In the genomic region with DNA sequence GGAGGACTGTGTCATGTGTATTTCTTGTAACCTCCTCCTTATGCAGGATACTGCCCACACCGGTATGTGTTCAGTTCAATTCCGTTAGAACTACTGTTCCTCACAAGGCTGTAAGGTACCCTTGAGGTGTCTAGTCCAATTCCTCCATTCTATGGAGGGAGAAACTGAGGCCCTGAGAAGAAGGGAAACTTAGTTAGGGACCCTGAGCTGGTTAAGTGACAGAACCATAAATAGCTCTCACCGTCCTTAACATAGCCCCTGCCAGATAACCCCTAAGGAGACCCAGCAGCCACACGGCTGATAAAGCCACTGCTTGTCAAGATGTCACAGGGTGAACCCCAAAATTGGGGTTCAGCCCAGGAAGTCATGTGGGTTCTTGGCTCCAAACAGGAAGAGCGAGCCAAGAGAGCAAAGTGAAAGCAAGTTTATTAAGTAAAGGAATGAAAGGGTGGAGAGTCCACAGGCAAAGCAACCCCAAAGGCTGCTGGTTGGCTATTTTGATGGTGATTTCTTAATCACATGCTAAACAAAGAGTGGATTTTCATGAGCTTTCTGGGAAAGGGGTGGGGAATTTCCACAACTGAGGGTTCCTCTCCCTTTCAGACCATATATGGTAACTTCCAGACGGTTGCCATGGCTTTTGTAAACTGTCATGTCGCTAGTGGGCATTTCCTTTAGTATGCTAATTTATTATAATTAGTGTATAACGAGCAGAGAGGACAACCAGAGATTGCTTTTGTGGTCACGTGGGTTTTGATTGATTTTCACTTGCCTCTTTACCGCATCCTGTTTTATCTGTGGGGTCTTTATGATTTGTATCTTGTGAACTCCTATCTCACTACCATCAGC, we compare ENCODE assay signal across 1 cellular context.
TF ChIP-seq lines count a peak whose summit lies in the region.

No MANE protein-coding gene starts in this region.

TF ChIP-seq in GM12878, 131 proteins besides CTCF, POLR2A, EP300 and RAD21 (continued from another document and continues in another):
- TF ChIP-seq, protein P1, sequence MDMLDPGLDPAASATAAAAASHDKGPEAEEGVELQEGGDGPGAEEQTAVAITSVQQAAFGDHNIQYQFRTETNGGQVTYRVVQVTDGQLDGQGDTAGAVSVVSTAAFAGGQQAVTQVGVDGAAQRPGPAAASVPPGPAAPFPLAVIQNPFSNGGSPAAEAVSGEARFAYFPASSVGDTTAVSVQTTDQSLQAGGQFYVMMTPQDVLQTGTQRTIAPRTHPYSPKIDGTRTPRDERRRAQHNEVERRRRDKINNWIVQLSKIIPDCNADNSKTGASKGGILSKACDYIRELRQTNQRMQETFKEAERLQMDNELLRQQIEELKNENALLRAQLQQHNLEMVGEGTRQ (IDR thresholded peaks at IDR 0.05; ENCODE audit: borderline replicate concordance, low read depth, low read length) = peak; percentile 49; the same call in 1 of the 2 replicates
- TF ChIP-seq WRNIP1 (IDR thresholded peaks at IDR 0.05; ENCODE audit: borderline replicate concordance, low read depth, low read length) (no peak), RELA (IDR thresholded peaks at IDR 0.05; ENCODE audit: borderline replicate concordance, partially characterized antibody) (peak; percentile 98), KLF5 (IDR thresholded peaks at IDR 0.05; ENCODE audit: partially characterized antibody) (no peak), HDAC2 (IDR thresholded peaks at IDR 0.05) (no peak), PML (IDR thresholded peaks at IDR 0.05; ENCODE audit: low read length) (peak; percentile 23; the same call in 1 of the 2 replicates), HDGF (IDR thresholded peaks at IDR 0.05) (no peak), GABPA (IDR thresholded peaks at IDR 0.05; ENCODE audit: low read depth) (0 out of 2 replicates have a peak, but pooled peaks have one; percentile 43), POLR2AphosphoS2 (IDR thresholded peaks at IDR 0.05; ENCODE audit: low read depth, low read length) (no peak), CREM (IDR thresholded peaks at IDR 0.05; ENCODE audit: low read depth) (no peak; the same call in 1 of the 2 replicates), RUNX3 (IDR thresholded peaks at IDR 0.05; ENCODE audit: low read length) (peak; percentile 45; the same call in 1 of the 2 replicates), BMI1 (IDR thresholded peaks at IDR 0.05; ENCODE audit: borderline replicate concordance) (peak; percentile 92), POLR2AphosphoS5 (IDR thresholded peaks at IDR 0.05; ENCODE audit: low read length) (peak; percentile 77), SUPT20H (IDR thresholded peaks at IDR 0.05; ENCODE audit: borderline replicate concordance, control insufficient read depth, low read depth, low read length) (no peak), ZNF274 (IDR thresholded peaks at IDR 0.05; ENCODE audit: insufficient read depth, insufficient read length) (no peak), LARP7 (IDR thresholded peaks at IDR 0.05) (no peak), RAD51 (IDR thresholded peaks at IDR 0.05) (peak; percentile 94), STAT1 (conservative IDR thresholded peaks at IDR 0.05) (no peak), MTA3 (IDR thresholded peaks at IDR 0.05; ENCODE audit: borderline replicate concordance, low read length) (peak; percentile 46; the same call in 1 of the 2 replicates), YY1 (IDR thresholded peaks at IDR 0.05; ENCODE audit: low read depth, low read length) (peak; percentile 84), MYB (IDR thresholded peaks at IDR 0.05; ENCODE audit: borderline replicate concordance, low read depth, low read length) (no peak), CEBPB (IDR thresholded peaks at IDR 0.05; ENCODE audit: borderline replicate concordance in 1 of 2, low read depth in 2 of 2, low read length in 2 of 2) (no peak), ZNF622 (IDR thresholded peaks at IDR 0.05) (no peak), BCL11A (IDR thresholded peaks at IDR 0.05; ENCODE audit: low read depth, low read length) (no peak), MXI1 (IDR thresholded peaks at IDR 0.05; ENCODE audit: low read depth, low read length) (no peak)
- TF ChIP-seq, protein P2, sequence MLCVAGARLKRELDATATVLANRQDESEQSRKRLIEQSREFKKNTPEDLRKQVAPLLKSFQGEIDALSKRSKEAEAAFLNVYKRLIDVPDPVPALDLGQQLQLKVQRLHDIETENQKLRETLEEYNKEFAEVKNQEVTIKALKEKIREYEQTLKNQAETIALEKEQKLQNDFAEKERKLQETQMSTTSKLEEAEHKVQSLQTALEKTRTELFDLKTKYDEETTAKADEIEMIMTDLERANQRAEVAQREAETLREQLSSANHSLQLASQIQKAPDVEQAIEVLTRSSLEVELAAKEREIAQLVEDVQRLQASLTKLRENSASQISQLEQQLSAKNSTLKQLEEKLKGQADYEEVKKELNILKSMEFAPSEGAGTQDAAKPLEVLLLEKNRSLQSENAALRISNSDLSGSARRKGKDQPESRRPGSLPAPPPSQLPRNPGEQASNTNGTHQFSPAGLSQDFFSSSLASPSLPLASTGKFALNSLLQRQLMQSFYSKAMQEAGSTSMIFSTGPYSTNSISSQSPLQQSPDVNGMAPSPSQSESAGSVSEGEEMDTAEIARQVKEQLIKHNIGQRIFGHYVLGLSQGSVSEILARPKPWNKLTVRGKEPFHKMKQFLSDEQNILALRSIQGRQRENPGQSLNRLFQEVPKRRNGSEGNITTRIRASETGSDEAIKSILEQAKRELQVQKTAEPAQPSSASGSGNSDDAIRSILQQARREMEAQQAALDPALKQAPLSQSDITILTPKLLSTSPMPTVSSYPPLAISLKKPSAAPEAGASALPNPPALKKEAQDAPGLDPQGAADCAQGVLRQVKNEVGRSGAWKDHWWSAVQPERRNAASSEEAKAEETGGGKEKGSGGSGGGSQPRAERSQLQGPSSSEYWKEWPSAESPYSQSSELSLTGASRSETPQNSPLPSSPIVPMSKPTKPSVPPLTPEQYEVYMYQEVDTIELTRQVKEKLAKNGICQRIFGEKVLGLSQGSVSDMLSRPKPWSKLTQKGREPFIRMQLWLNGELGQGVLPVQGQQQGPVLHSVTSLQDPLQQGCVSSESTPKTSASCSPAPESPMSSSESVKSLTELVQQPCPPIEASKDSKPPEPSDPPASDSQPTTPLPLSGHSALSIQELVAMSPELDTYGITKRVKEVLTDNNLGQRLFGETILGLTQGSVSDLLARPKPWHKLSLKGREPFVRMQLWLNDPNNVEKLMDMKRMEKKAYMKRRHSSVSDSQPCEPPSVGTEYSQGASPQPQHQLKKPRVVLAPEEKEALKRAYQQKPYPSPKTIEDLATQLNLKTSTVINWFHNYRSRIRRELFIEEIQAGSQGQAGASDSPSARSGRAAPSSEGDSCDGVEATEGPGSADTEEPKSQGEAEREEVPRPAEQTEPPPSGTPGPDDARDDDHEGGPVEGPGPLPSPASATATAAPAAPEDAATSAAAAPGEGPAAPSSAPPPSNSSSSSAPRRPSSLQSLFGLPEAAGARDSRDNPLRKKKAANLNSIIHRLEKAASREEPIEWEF (IDR thresholded peaks at IDR 0.05; ENCODE audit: insufficient replicate concordance, low read depth, low read length) = no peak
- TF ChIP-seq, protein P3, sequence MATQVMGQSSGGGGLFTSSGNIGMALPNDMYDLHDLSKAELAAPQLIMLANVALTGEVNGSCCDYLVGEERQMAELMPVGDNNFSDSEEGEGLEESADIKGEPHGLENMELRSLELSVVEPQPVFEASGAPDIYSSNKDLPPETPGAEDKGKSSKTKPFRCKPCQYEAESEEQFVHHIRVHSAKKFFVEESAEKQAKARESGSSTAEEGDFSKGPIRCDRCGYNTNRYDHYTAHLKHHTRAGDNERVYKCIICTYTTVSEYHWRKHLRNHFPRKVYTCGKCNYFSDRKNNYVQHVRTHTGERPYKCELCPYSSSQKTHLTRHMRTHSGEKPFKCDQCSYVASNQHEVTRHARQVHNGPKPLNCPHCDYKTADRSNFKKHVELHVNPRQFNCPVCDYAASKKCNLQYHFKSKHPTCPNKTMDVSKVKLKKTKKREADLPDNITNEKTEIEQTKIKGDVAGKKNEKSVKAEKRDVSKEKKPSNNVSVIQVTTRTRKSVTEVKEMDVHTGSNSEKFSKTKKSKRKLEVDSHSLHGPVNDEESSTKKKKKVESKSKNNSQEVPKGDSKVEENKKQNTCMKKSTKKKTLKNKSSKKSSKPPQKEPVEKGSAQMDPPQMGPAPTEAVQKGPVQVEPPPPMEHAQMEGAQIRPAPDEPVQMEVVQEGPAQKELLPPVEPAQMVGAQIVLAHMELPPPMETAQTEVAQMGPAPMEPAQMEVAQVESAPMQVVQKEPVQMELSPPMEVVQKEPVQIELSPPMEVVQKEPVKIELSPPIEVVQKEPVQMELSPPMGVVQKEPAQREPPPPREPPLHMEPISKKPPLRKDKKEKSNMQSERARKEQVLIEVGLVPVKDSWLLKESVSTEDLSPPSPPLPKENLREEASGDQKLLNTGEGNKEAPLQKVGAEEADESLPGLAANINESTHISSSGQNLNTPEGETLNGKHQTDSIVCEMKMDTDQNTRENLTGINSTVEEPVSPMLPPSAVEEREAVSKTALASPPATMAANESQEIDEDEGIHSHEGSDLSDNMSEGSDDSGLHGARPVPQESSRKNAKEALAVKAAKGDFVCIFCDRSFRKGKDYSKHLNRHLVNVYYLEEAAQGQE (IDR thresholded peaks at IDR 0.05; ENCODE audit: low read depth, low read length) = no peak
- TF ChIP-seq, protein P4, sequence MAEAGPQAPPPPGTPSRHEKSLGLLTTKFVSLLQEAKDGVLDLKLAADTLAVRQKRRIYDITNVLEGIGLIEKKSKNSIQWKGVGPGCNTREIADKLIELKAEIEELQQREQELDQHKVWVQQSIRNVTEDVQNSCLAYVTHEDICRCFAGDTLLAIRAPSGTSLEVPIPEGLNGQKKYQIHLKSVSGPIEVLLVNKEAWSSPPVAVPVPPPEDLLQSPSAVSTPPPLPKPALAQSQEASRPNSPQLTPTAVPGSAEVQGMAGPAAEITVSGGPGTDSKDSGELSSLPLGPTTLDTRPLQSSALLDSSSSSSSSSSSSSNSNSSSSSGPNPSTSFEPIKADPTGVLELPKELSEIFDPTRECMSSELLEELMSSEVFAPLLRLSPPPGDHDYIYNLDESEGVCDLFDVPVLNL (IDR thresholded peaks at IDR 0.05; ENCODE audit: low read depth, low read length) = no peak
- TF ChIP-seq, protein P5, sequence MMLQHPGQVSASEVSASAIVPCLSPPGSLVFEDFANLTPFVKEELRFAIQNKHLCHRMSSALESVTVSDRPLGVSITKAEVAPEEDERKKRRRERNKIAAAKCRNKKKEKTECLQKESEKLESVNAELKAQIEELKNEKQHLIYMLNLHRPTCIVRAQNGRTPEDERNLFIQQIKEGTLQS (IDR thresholded peaks at IDR 0.05; ENCODE audit: borderline replicate concordance, extremely low read depth, low read depth, low read length) = 0 out of 2 replicates have a peak, but pooled peaks have one; percentile 24
- TF ChIP-seq, protein P6, sequence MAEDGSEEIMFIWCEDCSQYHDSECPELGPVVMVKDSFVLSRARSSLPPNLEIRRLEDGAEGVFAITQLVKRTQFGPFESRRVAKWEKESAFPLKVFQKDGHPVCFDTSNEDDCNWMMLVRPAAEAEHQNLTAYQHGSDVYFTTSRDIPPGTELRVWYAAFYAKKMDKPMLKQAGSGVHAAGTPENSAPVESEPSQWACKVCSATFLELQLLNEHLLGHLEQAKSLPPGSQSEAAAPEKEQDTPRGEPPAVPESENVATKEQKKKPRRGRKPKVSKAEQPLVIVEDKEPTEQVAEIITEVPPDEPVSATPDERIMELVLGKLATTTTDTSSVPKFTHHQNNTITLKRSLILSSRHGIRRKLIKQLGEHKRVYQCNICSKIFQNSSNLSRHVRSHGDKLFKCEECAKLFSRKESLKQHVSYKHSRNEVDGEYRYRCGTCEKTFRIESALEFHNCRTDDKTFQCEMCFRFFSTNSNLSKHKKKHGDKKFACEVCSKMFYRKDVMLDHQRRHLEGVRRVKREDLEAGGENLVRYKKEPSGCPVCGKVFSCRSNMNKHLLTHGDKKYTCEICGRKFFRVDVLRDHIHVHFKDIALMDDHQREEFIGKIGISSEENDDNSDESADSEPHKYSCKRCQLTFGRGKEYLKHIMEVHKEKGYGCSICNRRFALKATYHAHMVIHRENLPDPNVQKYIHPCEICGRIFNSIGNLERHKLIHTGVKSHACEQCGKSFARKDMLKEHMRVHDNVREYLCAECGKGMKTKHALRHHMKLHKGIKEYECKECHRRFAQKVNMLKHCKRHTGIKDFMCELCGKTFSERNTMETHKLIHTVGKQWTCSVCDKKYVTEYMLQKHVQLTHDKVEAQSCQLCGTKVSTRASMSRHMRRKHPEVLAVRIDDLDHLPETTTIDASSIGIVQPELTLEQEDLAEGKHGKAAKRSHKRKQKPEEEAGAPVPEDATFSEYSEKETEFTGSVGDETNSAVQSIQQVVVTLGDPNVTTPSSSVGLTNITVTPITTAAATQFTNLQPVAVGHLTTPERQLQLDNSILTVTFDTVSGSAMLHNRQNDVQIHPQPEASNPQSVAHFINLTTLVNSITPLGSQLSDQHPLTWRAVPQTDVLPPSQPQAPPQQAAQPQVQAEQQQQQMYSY (CRISPR knock-in tag; IDR thresholded peaks at IDR 0.05) = no peak
- TF ChIP-seq, protein P7, sequence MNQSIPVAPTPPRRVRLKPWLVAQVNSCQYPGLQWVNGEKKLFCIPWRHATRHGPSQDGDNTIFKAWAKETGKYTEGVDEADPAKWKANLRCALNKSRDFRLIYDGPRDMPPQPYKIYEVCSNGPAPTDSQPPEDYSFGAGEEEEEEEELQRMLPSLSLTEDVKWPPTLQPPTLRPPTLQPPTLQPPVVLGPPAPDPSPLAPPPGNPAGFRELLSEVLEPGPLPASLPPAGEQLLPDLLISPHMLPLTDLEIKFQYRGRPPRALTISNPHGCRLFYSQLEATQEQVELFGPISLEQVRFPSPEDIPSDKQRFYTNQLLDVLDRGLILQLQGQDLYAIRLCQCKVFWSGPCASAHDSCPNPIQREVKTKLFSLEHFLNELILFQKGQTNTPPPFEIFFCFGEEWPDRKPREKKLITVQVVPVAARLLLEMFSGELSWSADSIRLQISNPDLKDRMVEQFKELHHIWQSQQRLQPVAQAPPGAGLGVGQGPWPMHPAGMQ (IDR thresholded peaks at IDR 0.05; ENCODE audit: borderline replicate concordance) = no peak
- TF ChIP-seq, protein P8, sequence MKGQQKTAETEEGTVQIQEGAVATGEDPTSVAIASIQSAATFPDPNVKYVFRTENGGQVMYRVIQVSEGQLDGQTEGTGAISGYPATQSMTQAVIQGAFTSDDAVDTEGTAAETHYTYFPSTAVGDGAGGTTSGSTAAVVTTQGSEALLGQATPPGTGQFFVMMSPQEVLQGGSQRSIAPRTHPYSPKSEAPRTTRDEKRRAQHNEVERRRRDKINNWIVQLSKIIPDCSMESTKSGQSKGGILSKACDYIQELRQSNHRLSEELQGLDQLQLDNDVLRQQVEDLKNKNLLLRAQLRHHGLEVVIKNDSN (IDR thresholded peaks at IDR 0.05; ENCODE audit: borderline replicate concordance, extremely low read length, insufficient read depth, low read depth, low read length) = peak; percentile 42
- TF ChIP-seq, protein P9, sequence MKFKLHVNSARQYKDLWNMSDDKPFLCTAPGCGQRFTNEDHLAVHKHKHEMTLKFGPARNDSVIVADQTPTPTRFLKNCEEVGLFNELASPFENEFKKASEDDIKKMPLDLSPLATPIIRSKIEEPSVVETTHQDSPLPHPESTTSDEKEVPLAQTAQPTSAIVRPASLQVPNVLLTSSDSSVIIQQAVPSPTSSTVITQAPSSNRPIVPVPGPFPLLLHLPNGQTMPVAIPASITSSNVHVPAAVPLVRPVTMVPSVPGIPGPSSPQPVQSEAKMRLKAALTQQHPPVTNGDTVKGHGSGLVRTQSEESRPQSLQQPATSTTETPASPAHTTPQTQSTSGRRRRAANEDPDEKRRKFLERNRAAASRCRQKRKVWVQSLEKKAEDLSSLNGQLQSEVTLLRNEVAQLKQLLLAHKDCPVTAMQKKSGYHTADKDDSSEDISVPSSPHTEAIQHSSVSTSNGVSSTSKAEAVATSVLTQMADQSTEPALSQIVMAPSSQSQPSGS (IDR thresholded peaks at IDR 0.05; ENCODE audit: low read length) = 0 out of 2 replicates have a peak, but pooled peaks have one; percentile 12
